In the genomic region with DNA sequence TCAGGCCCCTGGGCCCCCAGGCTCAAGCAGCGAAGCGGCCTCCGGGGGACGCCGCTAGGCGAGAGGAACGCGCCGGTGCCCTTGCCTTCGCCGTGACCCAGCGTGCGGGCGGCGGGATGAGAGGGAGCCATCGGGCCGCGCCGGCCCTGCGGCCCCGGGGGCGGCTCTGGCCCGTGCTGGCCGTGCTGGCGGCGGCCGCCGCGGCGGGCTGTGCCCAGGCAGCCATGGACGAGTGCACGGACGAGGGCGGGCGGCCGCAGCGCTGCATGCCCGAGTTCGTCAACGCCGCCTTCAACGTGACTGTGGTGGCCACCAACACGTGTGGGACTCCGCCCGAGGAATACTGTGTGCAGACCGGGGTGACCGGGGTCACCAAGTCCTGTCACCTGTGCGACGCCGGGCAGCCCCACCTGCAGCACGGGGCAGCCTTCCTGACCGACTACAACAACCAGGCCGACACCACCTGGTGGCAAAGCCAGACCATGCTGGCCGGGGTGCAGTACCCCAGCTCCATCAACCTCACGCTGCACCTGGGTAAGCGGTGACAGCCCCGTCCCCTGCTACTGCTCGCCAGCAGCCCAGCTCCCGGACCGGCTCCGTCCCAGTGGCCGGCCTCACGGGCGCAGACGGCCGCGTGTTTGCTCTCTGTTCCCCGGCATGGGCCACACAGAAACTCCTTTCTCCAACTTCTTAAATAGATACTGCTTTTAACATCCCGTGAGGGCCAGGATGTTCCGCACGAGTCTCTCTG, we compare ENCODE assay signal across 1 cellular context.
TF ChIP-seq lines count a peak whose summit lies in the region.

No MANE protein-coding gene starts in this region.

TF ChIP-seq in liver, 16 proteins besides CTCF, POLR2A, EP300 and RAD21 (continued from another document):
- TF ChIP-seq REST (IDR thresholded peaks at IDR 0.05) (peak; percentile 38), NR2F2 (IDR thresholded peaks at IDR 0.05) (no peak), ATF3 (IDR thresholded peaks at IDR 0.05) (no peak), FOXA2 (IDR thresholded peaks at IDR 0.05) (no peak), HNF4A (conservative IDR thresholded peaks at IDR 0.05) (no peak)
